ENCODE assay signal across 25 cellular contexts in genomic region chr4:7962609-7963508, GRCh38. TPM values are rescaled to one million over a fixed set of nuclear protein-coding genes. Genes with fewer than 3 reads are reported as not detected.
A peak's percentile ranks its signal among the peaks of the same experiment; 100 is the strongest.
DNase-seq lines count a peak whose midpoint lies in the region; ATAC-seq, FAIRE-seq and TF ChIP-seq lines count a peak whose summit lies in the region.
"Had no signal": no experiment of that assay in that cellular context is flagged by ENCODE, and none has a peak within 500 bp of the region (broad histone marks: within the 10 kb centered on the region; RNA-seq: fewer than 3 reads in every experiment).

No MANE protein-coding gene starts in this region.

- DNase-seq in activated CD4-positive, alpha-beta memory T cell treated with anti-CD3 and anti-CD28 coated beads for 36 hours = no peak
- DNase-seq in activated CD4-positive, alpha-beta memory T cell treated with anti-CD3 and anti-CD28 coated beads, Interleukin-2, amount 10 ng/mL, durations not matched to agents 7 days and 5 days = no peak
- no peak for DNase-seq in Calu3
- no peak for DNase-seq in GM12878 (ENCODE audit: low read depth, low spot score)
- no peak for DNase-seq in neuronal stem cell (ENCODE audit: low spot score)
- DNase-seq in superior temporal gyrus (ENCODE audit: extremely low spot score) = no peak
- DNase-seq in NCI-H146 (lab: John Stamatoyannopoulos, UW) = no peak
- DNase-seq: ACHN; activated CD4-positive, alpha-beta T cell treated with anti-CD3 and anti-CD28 coated beads, Interleukin-2, amount 50 U/mL, for 48 hours; adrenal gland; cortex of kidney; DMS 273 treated with DMSO at 0.1 percent for 48 hours; left ventricle myocardium superior; MG63; NCI-H1694; retina; SHP77; stimulated activated CD4-positive, alpha-beta T cell treated with anti-CD3 and anti-CD28 coated beads, Interleukin-12 subunit alpha, Interleukin-12 subunit beta, amount 100 ng/mL, for 4 hours; SW 1271 had no signal

- H3K4me2 ChIP-seq in GM12878 (ENCODE audit: control insufficient read depth, insufficient read depth) (no peak overlapping the region), neuronal stem cell (ENCODE audit: insufficient read depth, low read length, poor library complexity, severe bottlenecking) (no peak overlapping the region)

- H2AK5ac ChIP-seq in neuronal stem cell (ENCODE audit: low read depth, low read length) = no peak overlapping the region

- ATAC-seq in GM12878 = no peak
- no peak for ATAC-seq in HG03108 (IDR thresholded peaks at IDR 0.05; ENCODE audit: unreplicated experiment)
- ATAC-seq: left ventricle myocardium superior had no signal

- no peak overlapping the region for H3K4me3 ChIP-seq in GM12878
- no peak overlapping the region for H3K4me3 ChIP-seq in neuronal stem cell (ENCODE audit: low read length in 2 of 2)
- H3K4me3 ChIP-seq: adrenal gland, MG63, suprapubic skin had no signal

- peak overlapping the region; percentile 3 for H3K18ac ChIP-seq in neuronal stem cell (ENCODE audit: low read length)

- no peak for TF ChIP-seq RAD21 in GM12878 (IDR thresholded peaks at IDR 0.05; ENCODE audit: insufficient read depth, low read depth, low read length)

- no peaks in the 10 kb centered on the region for H4K20me1 ChIP-seq in GM12878 (ENCODE audit: control insufficient read depth, insufficient read depth)

- peak overlapping the region; percentile 43 for H3K27ac Mint-ChIP-seq in activated CD4-positive, alpha-beta memory T cell treated with anti-CD3 and anti-CD28 coated beads for 36 hours
- no peak overlapping the region for H3K27ac Mint-ChIP-seq in activated CD4-positive, alpha-beta memory T cell treated with anti-CD3 and anti-CD28 coated beads, Interleukin-2, amount 10 ng/mL, durations not matched to agents 7 days and 5 days
- H3K27ac Mint-ChIP-seq in Calu3 (ENCODE audit: unreplicated experiment) = peak overlapping the region; percentile 79
- H3K27ac Mint-ChIP-seq: IgD-negative memory B cell had no signal

- POLR2A ChIA-PET in activated CD4-positive, alpha-beta memory T cell treated with anti-CD3 and anti-CD28 coated beads for 36 hours (lab: Charles Lee) = no interaction called here
- POLR2A ChIA-PET in activated CD4-positive, alpha-beta memory T cell treated with anti-CD3 and anti-CD28 coated beads, Interleukin-2, amount 10 ng/mL, durations not matched to agents 7 days and 5 days (lab: Charles Lee) = interaction anchor here (1.0 kb wide), 1 partner anchor 23 kb away, joined by 3 read pairs; the partner anchor contains the start of gene AFAP1
- POLR2A ChIA-PET in GM12878 (lab: Charles Lee) = no interaction called here

- H3K36me3 Mint-ChIP-seq in activated CD4-positive, alpha-beta memory T cell treated with anti-CD3 and anti-CD28 coated beads for 36 hours = no peaks in the 10 kb centered on the region
- H3K36me3 Mint-ChIP-seq in activated CD4-positive, alpha-beta memory T cell treated with anti-CD3 and anti-CD28 coated beads, Interleukin-2, amount 10 ng/mL, durations not matched to agents 7 days and 5 days (ENCODE audit: low read depth) = no peaks in the 10 kb centered on the region
- peaks cover 14% of the 10 kb centered on the region for H3K36me3 Mint-ChIP-seq in Calu3 (ENCODE audit: insufficient read depth, unreplicated experiment)
- H3K36me3 Mint-ChIP-seq: IgD-negative memory B cell had no signal

- in situ Hi-C loops in GM12878 (cut with MboI) = no loop called here

- H2AFZ ChIP-seq in GM12878 (ENCODE audit: control insufficient read depth, low read depth, low read length) = no peak overlapping the region; the same call in 1 of the 2 replicates
- peak overlapping the region; percentile 15 for H2AFZ ChIP-seq in neuronal stem cell (ENCODE audit: low read length)

- no peak overlapping the region for H2BK12ac ChIP-seq in neuronal stem cell (ENCODE audit: low read length)

- no peak overlapping the region for H3K23ac ChIP-seq in neuronal stem cell (ENCODE audit: low read depth, low read length, poor library complexity)

- no peaks in the 10 kb centered on the region for H3K79me2 ChIP-seq in GM12878 (ENCODE audit: control insufficient read depth, insufficient read depth, low read length)

- FAIRE-seq in GM12878 (lab: Jason Lieb, UNC) = no peak
- FAIRE-seq: bronchial epithelial cell had no signal

- H3K9me3 Mint-ChIP-seq in activated CD4-positive, alpha-beta memory T cell treated with anti-CD3 and anti-CD28 coated beads for 36 hours = no peaks in the 10 kb centered on the region
- no peaks in the 10 kb centered on the region for H3K9me3 Mint-ChIP-seq in activated CD4-positive, alpha-beta memory T cell treated with anti-CD3 and anti-CD28 coated beads, Interleukin-2, amount 10 ng/mL, durations not matched to agents 7 days and 5 days
- H3K9me3 Mint-ChIP-seq in Calu3 (ENCODE audit: low read depth, unreplicated experiment) = no peaks in the 10 kb centered on the region
- H3K9me3 Mint-ChIP-seq: IgD-negative memory B cell had no signal

- H3K27ac ChIP-seq in GM12878 (ENCODE audit: control insufficient read depth, insufficient read depth) (no peak overlapping the region), neuronal stem cell (replicated peaks; ENCODE audit: low read length) (no peak overlapping the region)
- H3K27ac ChIP-seq: adrenal gland, C4-2B, HL-60, suprapubic skin had no signal

- H3K9ac ChIP-seq in GM12878 (ENCODE audit: control insufficient read depth, insufficient read depth, low read length) (no peak overlapping the region), neuronal stem cell (ENCODE audit: low read depth, low read length, poor library complexity) (peak overlapping the region; percentile 50)

- no peaks in the 10 kb centered on the region for H3K79me1 ChIP-seq in neuronal stem cell (ENCODE audit: low read depth, low read length)

- SMC1A ChIA-PET in GM12878 (lab: Charles Lee; ENCODE audit: uncharacterized antibody, unreplicated experiment) = no interaction called here

- no peak overlapping the region for H2BK5ac ChIP-seq in neuronal stem cell (ENCODE audit: low read length)

- RAD21 ChIA-PET in GM12878 (lab: Charles Lee; ENCODE audit: unreplicated experiment) = no interaction called here

- peaks cover 0 to 1% of the 10 kb centered on the region in 2 experiments; a peak in 2 of 4 replicates for H3K27me3 ChIP-seq in GM12878 (replicated peaks in 1 of 2; ENCODE audit: control insufficient read depth in 2 of 2, insufficient read depth in 2 of 2, low read length in 1 of 2)
- peaks cover 0 to 8% (median 0%) of the 10 kb centered on the region in 3 experiments for H3K27me3 ChIP-seq in neuronal stem cell (ENCODE audit: control insufficient read depth in 3 of 3, insufficient read depth in 3 of 3, low read depth in 1 of 3, low read length in 3 of 3)
- H3K27me3 ChIP-seq: adrenal gland, MG63, suprapubic skin had no signal

- CTCF ChIA-PET in activated CD4-positive, alpha-beta memory T cell treated with anti-CD3 and anti-CD28 coated beads for 36 hours (lab: Charles Lee) = interaction anchor here (1.2 to 2.3 kb wide), 2 partner anchors 158 kb away, joined by 5 to 15 read pairs; no protein-coding TSS in a partner anchor
- CTCF ChIA-PET in activated CD4-positive, alpha-beta memory T cell treated with anti-CD3 and anti-CD28 coated beads, Interleukin-2, amount 10 ng/mL, durations not matched to agents 7 days and 5 days (lab: Charles Lee) = interaction anchor here (1.1 to 1.7 kb wide), 2 partner anchors 24 to 159 kb away, joined by 3 to 5 read pairs; no protein-coding TSS in a partner anchor
- CTCF ChIA-PET in Calu3 (lab: Charles Lee) = no interaction called here
- CTCF ChIA-PET in GM12878 (lab: Yijun Ruan, JAX) = interaction anchor here (0.7 kb wide), 1 partner anchor 72 kb away, joined by 3 read pairs; no protein-coding TSS in a partner anchor

- WGBS in GM12878 (ENCODE audit: insufficient coverage, insufficient replicate concordance, low lambda C conversion rate, missing lambda C conversion rate) = 41% methylated on average over 17 of the region's 17 CpGs
- WGBS in neuronal stem cell (ENCODE audit: extremely low coverage in 2 of 2, insufficient read length in 2 of 2, insufficient replicate concordance in 1 of 2), 2 donors = no CpG with 5 or more reads among the region's 17 CpGs

- H3K4me1 ChIP-seq in GM12878 (ENCODE audit: control insufficient read depth, insufficient read depth, low read length) = peaks cover 9% of the 10 kb centered on the region
- H3K4me1 ChIP-seq in neuronal stem cell (ENCODE audit: control insufficient read depth in 2 of 2, insufficient read depth in 1 of 2, low read depth in 1 of 2, low read length in 2 of 2) = peaks cover 8 to 9% of the 10 kb centered on the region in 2 donors

- TF ChIP-seq CTCF in Calu3 (IDR thresholded peaks at IDR 0.05; ENCODE audit: unreplicated experiment) (no peak), GM12878 (IDR thresholded peaks at IDR 0.05 in 2 of 3, conservative IDR thresholded peaks at IDR 0.05 in 1 of 3; ENCODE audit: control insufficient read depth in 2 of 3, extremely low read depth in 1 of 3, insufficient read depth in 1 of 3, low read depth in 3 of 3, low read length in 3 of 3) (no peak)

- no peak overlapping the region for H3K14ac ChIP-seq in neuronal stem cell (ENCODE audit: low read length)

- no peak overlapping the region for H3K4ac ChIP-seq in neuronal stem cell (ENCODE audit: low read length)

- peaks cover 62% of the 10 kb centered on the region for H3K4me1 Mint-ChIP-seq in activated CD4-positive, alpha-beta memory T cell treated with anti-CD3 and anti-CD28 coated beads for 36 hours (ENCODE audit: low read depth)
- H3K4me1 Mint-ChIP-seq in activated CD4-positive, alpha-beta memory T cell treated with anti-CD3 and anti-CD28 coated beads, Interleukin-2, amount 10 ng/mL, durations not matched to agents 7 days and 5 days = peaks cover 56% of the 10 kb centered on the region
- peaks cover 45% of the 10 kb centered on the region for H3K4me1 Mint-ChIP-seq in Calu3 (ENCODE audit: low read depth, unreplicated experiment)

- no peak overlapping the region for H2BK15ac ChIP-seq in neuronal stem cell (ENCODE audit: low read length)

- H3K9me3 ChIP-seq in GM12878 (replicated peaks; ENCODE audit: control insufficient read depth, insufficient read depth, low read length) (no peaks in the 10 kb centered on the region), neuronal stem cell (replicated peaks in 1 of 2; ENCODE audit: control insufficient read depth in 2 of 2, insufficient read depth in 1 of 2, low read depth in 1 of 2, low read length in 2 of 2) (no peaks in the 10 kb centered on the region)
- H3K9me3 ChIP-seq: adrenal gland, MG63, suprapubic skin had no signal

- no peak overlapping the region for H2BK120ac ChIP-seq in neuronal stem cell (ENCODE audit: low read depth, low read length)

- intact Hi-C loops in activated CD4-positive, alpha-beta memory T cell treated with anti-CD3 and anti-CD28 coated beads for 36 hours (cut with micrococcal nuclease) = loop anchor here (10.0 kb wide), 2 partner anchors 472 to 1268 kb away; partner anchors contain the start of gene S100P
- intact Hi-C loops in Calu3 (cut with micrococcal nuclease; ENCODE audit: unreplicated experiment) (no loop called here), GM12878 (cut with micrococcal nuclease; ENCODE audit: unreplicated experiment) (no loop called here)

- H4K8ac ChIP-seq in neuronal stem cell (ENCODE audit: low read depth, low read length) = no peak overlapping the region

- H3K4me3 Mint-ChIP-seq in activated CD4-positive, alpha-beta memory T cell treated with anti-CD3 and anti-CD28 coated beads for 36 hours = no peak overlapping the region
- no peak overlapping the region for H3K4me3 Mint-ChIP-seq in activated CD4-positive, alpha-beta memory T cell treated with anti-CD3 and anti-CD28 coated beads, Interleukin-2, amount 10 ng/mL, durations not matched to agents 7 days and 5 days
- H3K4me3 Mint-ChIP-seq in Calu3 (ENCODE audit: low read depth, unreplicated experiment) = no peak overlapping the region

- no peak overlapping the region for H4K91ac ChIP-seq in neuronal stem cell (ENCODE audit: low read depth, low read length, poor library complexity)

- no peaks in the 10 kb centered on the region for H3K36me3 ChIP-seq in GM12878 (ENCODE audit: control insufficient read depth in 2 of 2, insufficient read depth in 2 of 2, low read length in 1 of 2)
- no peaks in the 10 kb centered on the region for H3K36me3 ChIP-seq in neuronal stem cell (replicated peaks in 1 of 2; ENCODE audit: control insufficient read depth in 2 of 2, insufficient read depth in 2 of 2, low read length in 2 of 2)
- H3K36me3 ChIP-seq: adrenal gland, MG63, suprapubic skin had no signal

- TF ChIP-seq POLR2A in GM12878 (IDR thresholded peaks at IDR 0.05; ENCODE audit: low read depth, low read length) = no peak

- BruUV-seq in Calu3 (replicated peaks; lab: Mats Ljungman, UMichigan) (no TSS peak), GM12878 (replicated peaks; lab: Mats Ljungman, UMichigan) (no TSS peak)

- H3K27me3 Mint-ChIP-seq in activated CD4-positive, alpha-beta memory T cell treated with anti-CD3 and anti-CD28 coated beads for 36 hours = no peaks in the 10 kb centered on the region
- no peaks in the 10 kb centered on the region for H3K27me3 Mint-ChIP-seq in activated CD4-positive, alpha-beta memory T cell treated with anti-CD3 and anti-CD28 coated beads, Interleukin-2, amount 10 ng/mL, durations not matched to agents 7 days and 5 days
- H3K27me3 Mint-ChIP-seq in Calu3 (ENCODE audit: unreplicated experiment) = no peaks in the 10 kb centered on the region

- TF ChIP-seq EP300 in GM12878 (IDR thresholded peaks at IDR 0.05; ENCODE audit: borderline replicate concordance in 1 of 2, control insufficient read depth in 1 of 2, low read depth in 2 of 2, low read length in 2 of 2) = no peak

RNA-seq across cellular contexts. Expression of gene AFAP1, which starts 23.2 kb away (rescaled TPM):
- total RNA-seq in activated CD4-positive, alpha-beta memory T cell treated with anti-CD3 and anti-CD28 coated beads for 36 hours = 10 to 100 TPM; 37.7 to 38.4 TPM
- total RNA-seq in activated CD4-positive, alpha-beta memory T cell treated with anti-CD3 and anti-CD28 coated beads, Interleukin-2, amount 10 ng/mL, durations not matched to agents 7 days and 5 days = 1 to 10 TPM; 5.9 to 6.5 TPM
- 37.9 and 40.1 TPM in 2 replicates for total RNA-seq in Calu3 (2022)
- 0.08 TPM in 1 of 2 replicates, not detected in the other for total RNA-seq in GM12878 (2013; cell fraction: nucleolus; rRNA removed)
- total RNA-seq in GM12878 (2014; rRNA removed) = 0.16 and 0.23 TPM in 2 replicates
- not detected in 2 replicates for total RNA-seq in GM12878 (2014; rRNA removed; fragmentation: Illumina TruSeq; extraction: Trizol)
- total RNA-seq in GM12878 (2021) = 0.15 and 0.16 TPM in 2 replicates
- 0.10 TPM for polyA plus RNA-seq in GM12878 (2011; ENCODE audit: low read depth)
- polyA plus RNA-seq in GM12878 (2011; rRNA removed) = 0.12 and 0.14 TPM in 2 replicates
- polyA plus RNA-seq in GM12878 (2011; cell fraction: cytosol; rRNA removed) = 0.03 and 0.13 TPM in 2 replicates
- 0.39 and 0.45 TPM in 2 replicates for polyA plus RNA-seq in GM12878 (2011; cell fraction: nucleus; rRNA removed)
- 0.27 and 0.38 TPM in 2 replicates for polyA plus RNA-seq in GM12878 (2012)
- polyA plus RNA-seq in GM12878 (2014; fragmentation: Illumina TruSeq; extraction: Trizol) = 0.03 TPM in 1 of 2 replicates, not detected in the other
- polyA plus RNA-seq in GM12878 (2014; fragmentation: Nextera tagmentation; extraction: Ambion mirVana) = under 1 TPM; 0.02 to 0.04 TPM
- 0.01 and 0.03 TPM in 2 replicates for polyA plus RNA-seq in GM12878 (2014; rRNA removed)
- under 1 TPM; 0.09 to 0.23 TPM for polyA plus RNA-seq in GM12878 (2016; fragmentation: Nextera tagmentation; extraction: Ambion mirVana)
- 0.15 and 0.73 TPM in 2 replicates for polyA minus RNA-seq in GM12878 (2011; rRNA and poly(A)+ RNA removed)
- polyA minus RNA-seq in GM12878 (2011; cell fraction: cytosol; rRNA and poly(A)+ RNA removed) = 0.13 TPM in 1 of 2 replicates, not detected in the other
- 0.12 and 1.4 TPM in 2 replicates for polyA minus RNA-seq in GM12878 (2011; cell fraction: nucleus; rRNA and poly(A)+ RNA removed)
- 4.6 TPM for polyA plus RNA-seq in neuronal stem cell (2013, experiment 1 of 2)
- polyA plus RNA-seq in neuronal stem cell (2013, experiment 2 of 2) = 4.6 TPM

Comparison
In these comparisons a context has a peak if more than half of its experiments do, and no peak if none do; other contexts are left out.
1. RNA of gene AFAP1, which starts 23.2 kb away (total RNA-seq): 37.9 to 40.1 TPM in Calu3, 37.7 to 38.4 TPM in activated CD4-positive, alpha-beta memory T cell treated with anti-CD3 and anti-CD28 coated beads for 36 hours and 5.9 to 6.5 TPM in activated CD4-positive, alpha-beta memory T cell treated with anti-CD3 and anti-CD28 coated beads, Interleukin-2, amount 10 ng/mL, durations not matched to agents 7 days and 5 days; 0.08 to 0.23 TPM in GM12878; every median in the first group is over 4 times any median in the second.